19 cellular contexts compared by ENCODE assay signal in genomic region chr5:146698651-146699050, GRCh38.
"Had no signal": no experiment of that assay in that cellular context is flagged by ENCODE, and none has a peak within 500 bp of the region (broad histone marks: within the 10 kb centered on the region; RNA-seq: fewer than 3 reads in every experiment).

No MANE protein-coding gene starts in this region.

- H3K9me3 ChIP-seq: left ventricle myocardium inferior, lower lobe of right lung, prostate gland, right lobe of liver, stomach, uterus had no signal

- H3K4me3 Mint-ChIP-seq: memory B cell, nephron, type B pancreatic cell had no signal

- H3K27me3 Mint-ChIP-seq: memory B cell had no signal

- H3K4me1 ChIP-seq: left ventricle myocardium inferior, lower lobe of right lung, prostate gland, right lobe of liver, stomach, uterus had no signal

- H3K4me3 ChIP-seq: coronary artery, hepatocyte, left ventricle myocardium inferior, lower lobe of right lung, prostate gland, right lobe of liver, stomach, uterus had no signal

- H3K9me3 Mint-ChIP-seq: memory B cell, nephron, type B pancreatic cell had no signal

- H3K79me2 ChIP-seq: hepatocyte, parathyroid adenoma had no signal

- H3K36me3 ChIP-seq: left ventricle myocardium inferior, lower lobe of right lung, prostate gland, right lobe of liver, stomach, uterus had no signal

- H3K9ac ChIP-seq: parathyroid adenoma had no signal

- H2AFZ ChIP-seq: hepatocyte, parathyroid adenoma had no signal

- DNase-seq: effector CD8-positive, alpha-beta T cell; foreskin melanocyte; kidney; left cardiac atrium; left ventricle myocardium inferior; lower lobe of right lung; midbrain; right lobe of liver; stimulated activated naive CD4-positive, alpha-beta T cell; stomach; substantia nigra; uterus had no signal

- H3K4me1 Mint-ChIP-seq: memory B cell, nephron had no signal

- H3K27ac ChIP-seq: coronary artery, hepatocyte, left ventricle myocardium inferior, lower lobe of right lung, parathyroid adenoma, prostate gland, right lobe of liver, stomach, uterus had no signal

- FAIRE-seq: kidney had no signal

- ATAC-seq: left cardiac atrium, lower lobe of right lung, right lobe of liver had no signal

- H3K4me2 ChIP-seq: hepatocyte had no signal

- H3K27ac Mint-ChIP-seq: memory B cell, nephron, type B pancreatic cell had no signal

- H3K27me3 ChIP-seq: hepatocyte, right lobe of liver, stomach, uterus had no signal

- H3K36me3 Mint-ChIP-seq: memory B cell had no signal
